Comparison of ENCODE assay signal across 1 cellular context in genomic region chr7:81404669-81405068, GRCh38.
TF ChIP-seq lines count a peak whose summit lies in the region.

No MANE protein-coding gene starts in this region.

TF ChIP-seq in WTC11, 78 proteins besides CTCF, POLR2A, EP300 and RAD21 (continued from another document):
- no peak for TF ChIP-seq ATF6 (CRISPR knock-in tag; IDR thresholded peaks at IDR 0.05)
- no peak for TF ChIP-seq CREB1 (CRISPR knock-in tag; IDR thresholded peaks at IDR 0.05)
- no peak for TF ChIP-seq GTF2I (CRISPR knock-in tag; conservative IDR thresholded peaks at IDR 0.05)
- no peak for TF ChIP-seq TEAD1 (CRISPR knock-in tag; IDR thresholded peaks at IDR 0.05)
- TF ChIP-seq ZBTB21 (CRISPR knock-in tag; IDR thresholded peaks at IDR 0.05; ENCODE audit: borderline replicate concordance) = no peak
- TF ChIP-seq ERG (CRISPR knock-in tag; IDR thresholded peaks at IDR 0.05) = no peak
- TF ChIP-seq ZSCAN18 (CRISPR knock-in tag; IDR thresholded peaks at IDR 0.05) = no peak
- TF ChIP-seq NR3C1 (CRISPR knock-in tag; conservative IDR thresholded peaks at IDR 0.05; ENCODE audit: low read depth) = no peak
- no peak for TF ChIP-seq GRHL2 (CRISPR knock-in tag; IDR thresholded peaks at IDR 0.05; ENCODE audit: insufficient replicate concordance, severe bottlenecking)
- no peak for TF ChIP-seq TP53 (CRISPR knock-in tag; IDR thresholded peaks at IDR 0.05)
